Comparison of ENCODE assay signal across 8 cellular contexts in the genomic region with DNA sequence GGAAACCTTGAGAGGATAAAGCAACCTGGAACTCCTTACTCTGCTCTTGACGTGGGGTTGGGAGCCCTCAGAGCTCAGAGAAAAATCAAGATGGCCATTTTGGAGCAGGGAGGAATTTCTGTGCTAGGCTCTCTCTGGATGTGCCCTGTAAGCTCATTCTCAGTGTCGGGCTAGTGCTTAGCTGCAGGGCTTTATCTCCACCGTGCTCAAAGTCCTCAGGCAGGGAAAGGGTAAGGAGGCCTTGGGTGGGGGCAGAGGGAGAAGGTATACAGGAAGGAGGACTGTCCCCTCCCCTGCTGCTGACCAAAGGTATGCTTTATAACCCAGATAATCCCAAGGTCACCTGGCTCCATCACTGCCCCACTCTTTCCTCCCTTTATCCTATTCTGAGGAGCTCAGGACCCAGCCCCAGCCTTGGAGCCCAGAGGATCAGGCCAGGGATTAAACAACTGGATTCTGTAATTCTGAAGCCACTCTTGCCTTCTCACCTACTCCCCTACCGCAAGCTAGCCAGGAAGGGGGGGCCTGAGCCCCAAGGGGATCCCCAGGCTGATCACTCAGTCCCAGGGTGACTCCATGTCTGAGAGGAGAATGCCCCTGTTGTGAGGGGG. TPM values are rescaled to one million over a fixed set of nuclear protein-coding genes. Genes with fewer than 3 reads are reported as not detected.
A peak's percentile ranks its signal among the peaks of the same experiment; 100 is the strongest.
DNase-seq lines count a peak whose midpoint lies in the region; ATAC-seq and TF ChIP-seq lines count a peak whose summit lies in the region.

No MANE protein-coding gene starts in this region.

- WGBS in psoas muscle, 3 donors, result 35 to 44% (median 39%) methylated on average over 4 of the region's 4 CpGs

- DNase-seq in GM12864 (ENCODE audit: low read depth) (no peak), SW480 (ENCODE audit: low spot score) (peak; percentile 10), fibroblast of villous mesenchyme (ENCODE audit: low read depth) (no peak), psoas muscle (no peak), NCI-H2171 (lab: John Stamatoyannopoulos, UW) (no peak)

- peak overlapping the region; percentile 71 for H3K4me3 ChIP-seq in GM12864 (ENCODE audit: low read depth, low read length)
- H3K4me3 ChIP-seq in fibroblast of villous mesenchyme (ENCODE audit: low read depth, low read length), result peak overlapping the region; percentile 68
- H3K4me3 ChIP-seq in psoas muscle, result peak overlapping the region; percentile 98

- no peaks in the 10 kb centered on the region for H3K27me3 ChIP-seq in psoas muscle (ENCODE audit: insufficient read depth in 3 of 3, low read length in 2 of 3)

- H3K4me1 ChIP-seq in psoas muscle, result peaks cover 16% of the 10 kb centered on the region

- ATAC-seq in psoas muscle (peak in 1 of 4 donors; percentile 6), HG02885 (IDR thresholded peaks at IDR 0.05; ENCODE audit: poor library complexity, unreplicated experiment) (no peak), GM19023 (IDR thresholded peaks at IDR 0.05; ENCODE audit: unreplicated experiment) (no peak), GM18511 (IDR thresholded peaks at IDR 0.05; ENCODE audit: unreplicated experiment) (no peak)

- peaks cover 4 to 33% of the 10 kb centered on the region in 2 donors for H3K36me3 ChIP-seq in psoas muscle (ENCODE audit: insufficient read depth in 1 of 2, low read depth in 1 of 2)

- peak overlapping the region; percentile 16 for H3K27ac ChIP-seq in psoas muscle

- intact Hi-C loops in psoas muscle (cut with DNase I), result loop anchor here (5.0 kb wide), 3 partner anchors 36 to 106 kb away; partner anchors contain the start of gene ZNHIT3 (in 1 of the 2)

- TF ChIP-seq CTCF in GM12864 (IDR thresholded peaks at IDR 0.05; ENCODE audit: low read depth, low read length, missing control alignments), result no peak
- TF ChIP-seq CTCF in fibroblast of villous mesenchyme (IDR thresholded peaks at IDR 0.05; ENCODE audit: insufficient read depth, low read depth, low read length), result no peak
- no peak for TF ChIP-seq CTCF in psoas muscle (IDR thresholded peaks at IDR 0.05)

- H3K9me3 ChIP-seq in psoas muscle, result no peaks in the 10 kb centered on the region

RNA-seq across cellular contexts. Expression of gene DHRS11, which starts 1.1 kb away (rescaled TPM):
- total RNA-seq in fibroblast of villous mesenchyme (5.5 and 5.6 TPM in 2 replicates), psoas muscle (10 to 100 TPM in 3 of 4 donors, 1 to 10 TPM in 1; 9.4 to 16.0 (median 13.4) TPM)
- 10 to 100 TPM; 12.0 to 20.5 (median 14.5) TPM for polyA plus RNA-seq in psoas muscle

RNA-seq across cellular contexts. Expression of gene MRM1, which starts 8.6 kb away (rescaled TPM):
- total RNA-seq in fibroblast of villous mesenchyme, result 3.9 and 4.7 TPM in 2 replicates
- total RNA-seq in psoas muscle, result 10 to 100 TPM in 1 of 4 donors, 1 to 10 TPM in 3; 8.7 to 12.1 (median 8.9) TPM
- 10 to 100 TPM; 11.1 to 30.6 (median 18.3) TPM for polyA plus RNA-seq in psoas muscle

RNA-seq across cellular contexts. Expression of gene GGNBP2, which starts 48.1 kb away (rescaled TPM):
- total RNA-seq in fibroblast of villous mesenchyme (63.5 and 70.4 TPM in 2 replicates), psoas muscle (10 to 100 TPM; 35.6 to 54.4 (median 39.7) TPM)
- polyA plus RNA-seq in psoas muscle, result 10 to 100 TPM; 29.2 to 44.6 (median 40.0) TPM

RNA-seq across cellular contexts. Expression of gene PIGW, which starts 58.0 kb away (rescaled TPM):
- total RNA-seq in fibroblast of villous mesenchyme (8.6 and 8.7 TPM in 2 replicates), psoas muscle (10 to 100 TPM in 3 of 4 donors, 1 to 10 TPM in 1; 6.2 to 14.9 (median 10.6) TPM)
- polyA plus RNA-seq in psoas muscle, result 10 to 100 TPM in 2 of 3 donors, 1 to 10 TPM in 1; 5.5 to 18.0 (median 16.8) TPM

RNA-seq across cellular contexts. Expression of gene MYO19, which starts 58.1 kb away (rescaled TPM):
- total RNA-seq in fibroblast of villous mesenchyme, result 50.1 and 52.8 TPM in 2 replicates
- total RNA-seq in psoas muscle, result 10 to 100 TPM; 10.1 to 19.2 (median 13.7) TPM
- polyA plus RNA-seq in psoas muscle, result 10 to 100 TPM; 13.9 to 28.7 (median 15.2) TPM
